ENCODE assay signal across 1 cellular context in genomic region chr12:123269395-123269892, GRCh38.
TF ChIP-seq lines count a peak whose summit lies in the region.

No MANE protein-coding gene starts in this region.

TF ChIP-seq in GM12878, 131 proteins besides CTCF, POLR2A, EP300 and RAD21:
- 0 out of 2 replicates have a peak, but pooled peaks have one; percentile 45 for TF ChIP-seq TAF1 (IDR thresholded peaks at IDR 0.05; ENCODE audit: borderline replicate concordance, low read depth, low read length)
- TF ChIP-seq JUND (IDR thresholded peaks at IDR 0.05; ENCODE audit: low read depth, low read length): no peak
- TF ChIP-seq NR2C1 (IDR thresholded peaks at IDR 0.05): no peak
- 0 out of 2 replicates have a peak, but pooled peaks have one; percentile 10 for TF ChIP-seq CREB1 (IDR thresholded peaks at IDR 0.05; ENCODE audit: low read depth)
- 0 out of 2 replicates have a peak, but pooled peaks have one; percentile 31 for TF ChIP-seq CHD2 (IDR thresholded peaks at IDR 0.05; ENCODE audit: borderline replicate concordance, low read depth, low read length)
- TF ChIP-seq, protein P1, sequence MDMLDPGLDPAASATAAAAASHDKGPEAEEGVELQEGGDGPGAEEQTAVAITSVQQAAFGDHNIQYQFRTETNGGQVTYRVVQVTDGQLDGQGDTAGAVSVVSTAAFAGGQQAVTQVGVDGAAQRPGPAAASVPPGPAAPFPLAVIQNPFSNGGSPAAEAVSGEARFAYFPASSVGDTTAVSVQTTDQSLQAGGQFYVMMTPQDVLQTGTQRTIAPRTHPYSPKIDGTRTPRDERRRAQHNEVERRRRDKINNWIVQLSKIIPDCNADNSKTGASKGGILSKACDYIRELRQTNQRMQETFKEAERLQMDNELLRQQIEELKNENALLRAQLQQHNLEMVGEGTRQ (IDR thresholded peaks at IDR 0.05; ENCODE audit: borderline replicate concordance, low read depth, low read length): no peak
- TF ChIP-seq GATAD2B (conservative IDR thresholded peaks at IDR 0.05; ENCODE audit: low read depth): 0 out of 2 replicates have a peak, but pooled peaks have one; percentile 17
- 0 out of 2 replicates have a peak, but pooled peaks have one; percentile 9 for TF ChIP-seq NR2F1 (conservative IDR thresholded peaks at IDR 0.05)
- peak; percentile 83 for TF ChIP-seq YY1 (IDR thresholded peaks at IDR 0.05; ENCODE audit: low read depth, low read length)
- peak in 1 of 2 experiments; percentile 31; a peak in 1 of 3 replicates for TF ChIP-seq EGR1 (IDR thresholded peaks at IDR 0.05; ENCODE audit: borderline replicate concordance in 1 of 2, low read depth in 2 of 2, low read length in 2 of 2)
